ENCODE assay signal across 1 cellular context in genomic region chr6:56954389-56955170, GRCh38.
A peak's percentile ranks its signal among the peaks of the same experiment; 100 is the strongest.
TF ChIP-seq lines count a peak whose summit lies in the region.

Gene BEND6, plus strand, starts transcription at chr6:56955107. Its CDS starts 26,704 bp downstream, at chr6:56981811.

TF ChIP-seq in HCT116, 20 proteins besides CTCF, POLR2A, EP300 and RAD21 (continued from another document):
- peak; percentile 55 for TF ChIP-seq MAX (IDR thresholded peaks at IDR 0.05)
- TF ChIP-seq FOSL1 (IDR thresholded peaks at IDR 0.05; ENCODE audit: low read depth): 0 out of 2 replicates have a peak, but pooled peaks have one; percentile 5
- TF ChIP-seq SIN3A (IDR thresholded peaks at IDR 0.05; ENCODE audit: low read depth): 0 out of 2 replicates have a peak, but pooled peaks have one; percentile 44
- TF ChIP-seq ZFX (IDR thresholded peaks at IDR 0.05): peak; percentile 32; the same call in 1 of the 2 replicates
- no peak for TF ChIP-seq ZBTB33 (IDR thresholded peaks at IDR 0.05; ENCODE audit: extremely low read depth, insufficient replicate concordance, low read length)
- TF ChIP-seq JUND (IDR thresholded peaks at IDR 0.05): no peak
TF ChIP-seq in HCT116: peak in this region for 6.
